Comparison of ENCODE assay signal across 1 cellular context in the genomic region with DNA sequence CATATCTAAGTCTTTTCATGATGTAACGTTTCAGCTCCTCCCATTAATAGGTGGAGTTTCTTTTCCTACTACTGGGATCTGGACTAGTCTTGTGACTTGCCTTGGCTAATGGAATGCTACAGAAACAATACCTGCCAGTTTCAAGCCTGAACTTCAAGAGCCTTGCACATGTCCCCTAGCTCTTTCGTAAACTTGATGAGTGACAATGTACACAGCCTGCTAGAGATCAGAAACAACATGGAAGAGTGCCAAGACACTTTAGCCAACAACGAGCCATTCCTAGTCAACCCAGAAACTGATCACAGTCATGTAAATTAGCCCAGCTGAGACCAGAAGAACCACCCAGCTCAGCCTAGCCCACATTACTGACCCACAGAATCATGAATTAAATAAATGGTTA.
TF ChIP-seq lines count a peak whose summit lies in the region.

No MANE protein-coding gene starts in this region.

TF ChIP-seq in K562, 482 proteins besides CTCF, POLR2A, EP300 and RAD21:
- no peak for TF ChIP-seq ILK (tag; IDR thresholded peaks at IDR 0.05; ENCODE audit: borderline replicate concordance, low read depth)
- 0 out of 2 replicates have a peak, but pooled peaks have one; percentile 12 for TF ChIP-seq NFIC (IDR thresholded peaks at IDR 0.05)
- peak; percentile 6 for TF ChIP-seq MEIS2 (IDR thresholded peaks at IDR 0.05; ENCODE audit: partially characterized antibody)
- TF ChIP-seq, protein P1, sequence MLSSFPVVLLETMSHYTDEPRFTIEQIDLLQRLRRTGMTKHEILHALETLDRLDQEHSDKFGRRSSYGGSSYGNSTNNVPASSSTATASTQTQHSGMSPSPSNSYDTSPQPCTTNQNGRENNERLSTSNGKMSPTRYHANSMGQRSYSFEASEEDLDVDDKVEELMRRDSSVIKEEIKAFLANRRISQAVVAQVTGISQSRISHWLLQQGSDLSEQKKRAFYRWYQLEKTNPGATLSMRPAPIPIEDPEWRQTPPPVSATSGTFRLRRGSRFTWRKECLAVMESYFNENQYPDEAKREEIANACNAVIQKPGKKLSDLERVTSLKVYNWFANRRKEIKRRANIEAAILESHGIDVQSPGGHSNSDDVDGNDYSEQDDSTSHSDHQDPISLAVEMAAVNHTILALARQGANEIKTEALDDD (IDR thresholded peaks at IDR 0.05) = 0 out of 2 replicates have a peak, but pooled peaks have one; percentile 26
- no peak for TF ChIP-seq THRAP3 (IDR thresholded peaks at IDR 0.05; ENCODE audit: borderline replicate concordance)
- TF ChIP-seq SOX6 (IDR thresholded peaks at IDR 0.05) = no peak
- TF ChIP-seq STAT5B (CRISPR knock-in tag; IDR thresholded peaks at IDR 0.05) = no peak
- TF ChIP-seq, protein P2, sequence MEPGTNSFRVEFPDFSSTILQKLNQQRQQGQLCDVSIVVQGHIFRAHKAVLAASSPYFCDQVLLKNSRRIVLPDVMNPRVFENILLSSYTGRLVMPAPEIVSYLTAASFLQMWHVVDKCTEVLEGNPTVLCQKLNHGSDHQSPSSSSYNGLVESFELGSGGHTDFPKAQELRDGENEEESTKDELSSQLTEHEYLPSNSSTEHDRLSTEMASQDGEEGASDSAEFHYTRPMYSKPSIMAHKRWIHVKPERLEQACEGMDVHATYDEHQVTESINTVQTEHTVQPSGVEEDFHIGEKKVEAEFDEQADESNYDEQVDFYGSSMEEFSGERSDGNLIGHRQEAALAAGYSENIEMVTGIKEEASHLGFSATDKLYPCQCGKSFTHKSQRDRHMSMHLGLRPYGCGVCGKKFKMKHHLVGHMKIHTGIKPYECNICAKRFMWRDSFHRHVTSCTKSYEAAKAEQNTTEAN (CRISPR knock-in tag; IDR thresholded peaks at IDR 0.05) = no peak
- TF ChIP-seq GABPB1 (CRISPR knock-in tag; IDR thresholded peaks at IDR 0.05) = no peak
- no peak for TF ChIP-seq MCM5 (IDR thresholded peaks at IDR 0.05; ENCODE audit: low read depth)
